1 cellular context compared by ENCODE assay signal in the genomic region with DNA sequence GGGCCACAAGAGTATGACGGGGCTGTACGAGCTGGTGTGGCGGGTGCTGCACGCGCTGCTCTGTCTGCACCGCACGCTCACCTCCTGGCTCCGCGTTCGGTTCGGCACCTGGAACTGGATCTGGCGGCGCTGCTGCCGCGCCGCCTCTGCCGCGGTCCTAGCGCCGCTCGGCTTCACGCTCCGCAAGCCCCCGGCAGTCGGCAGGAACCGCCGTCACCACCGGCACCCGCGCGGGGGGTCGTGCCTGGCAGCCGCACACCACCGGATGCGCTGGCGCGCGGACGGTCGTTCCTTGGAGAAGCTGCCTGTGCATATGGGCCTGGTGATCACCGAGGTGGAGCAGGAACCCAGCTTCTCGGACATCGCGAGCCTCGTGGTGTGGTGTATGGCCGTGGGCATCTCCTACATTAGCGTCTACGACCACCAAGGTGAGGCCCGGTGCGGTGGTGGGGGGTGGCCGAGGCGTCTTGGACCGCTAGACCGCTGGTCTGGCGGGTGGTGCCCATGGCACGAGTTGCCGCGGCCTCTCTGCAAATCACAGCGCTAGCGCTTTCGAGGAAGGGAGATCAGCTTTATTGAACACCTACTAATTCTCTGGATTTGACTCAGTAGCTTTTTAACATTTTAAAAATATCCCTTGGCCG.
TF ChIP-seq lines count a peak whose summit lies in the region.

No MANE protein-coding gene starts in this region.

TF ChIP-seq in HepG2, 621 proteins besides CTCF, POLR2A, EP300 and RAD21 (continued from another document):
- TF ChIP-seq, protein P1, sequence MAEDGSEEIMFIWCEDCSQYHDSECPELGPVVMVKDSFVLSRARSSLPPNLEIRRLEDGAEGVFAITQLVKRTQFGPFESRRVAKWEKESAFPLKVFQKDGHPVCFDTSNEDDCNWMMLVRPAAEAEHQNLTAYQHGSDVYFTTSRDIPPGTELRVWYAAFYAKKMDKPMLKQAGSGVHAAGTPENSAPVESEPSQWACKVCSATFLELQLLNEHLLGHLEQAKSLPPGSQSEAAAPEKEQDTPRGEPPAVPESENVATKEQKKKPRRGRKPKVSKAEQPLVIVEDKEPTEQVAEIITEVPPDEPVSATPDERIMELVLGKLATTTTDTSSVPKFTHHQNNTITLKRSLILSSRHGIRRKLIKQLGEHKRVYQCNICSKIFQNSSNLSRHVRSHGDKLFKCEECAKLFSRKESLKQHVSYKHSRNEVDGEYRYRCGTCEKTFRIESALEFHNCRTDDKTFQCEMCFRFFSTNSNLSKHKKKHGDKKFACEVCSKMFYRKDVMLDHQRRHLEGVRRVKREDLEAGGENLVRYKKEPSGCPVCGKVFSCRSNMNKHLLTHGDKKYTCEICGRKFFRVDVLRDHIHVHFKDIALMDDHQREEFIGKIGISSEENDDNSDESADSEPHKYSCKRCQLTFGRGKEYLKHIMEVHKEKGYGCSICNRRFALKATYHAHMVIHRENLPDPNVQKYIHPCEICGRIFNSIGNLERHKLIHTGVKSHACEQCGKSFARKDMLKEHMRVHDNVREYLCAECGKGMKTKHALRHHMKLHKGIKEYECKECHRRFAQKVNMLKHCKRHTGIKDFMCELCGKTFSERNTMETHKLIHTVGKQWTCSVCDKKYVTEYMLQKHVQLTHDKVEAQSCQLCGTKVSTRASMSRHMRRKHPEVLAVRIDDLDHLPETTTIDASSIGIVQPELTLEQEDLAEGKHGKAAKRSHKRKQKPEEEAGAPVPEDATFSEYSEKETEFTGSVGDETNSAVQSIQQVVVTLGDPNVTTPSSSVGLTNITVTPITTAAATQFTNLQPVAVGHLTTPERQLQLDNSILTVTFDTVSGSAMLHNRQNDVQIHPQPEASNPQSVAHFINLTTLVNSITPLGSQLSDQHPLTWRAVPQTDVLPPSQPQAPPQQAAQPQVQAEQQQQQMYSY (CRISPR knock-in tag; IDR thresholded peaks at IDR 0.05) = 0 out of 2 replicates have a peak, but pooled peaks have one; percentile 7
- TF ChIP-seq ZNF567 (CRISPR knock-in tag; IDR thresholded peaks at IDR 0.05; ENCODE audit: borderline replicate concordance) (peak; percentile 13; the same call in 1 of the 2 replicates), MYC (CRISPR knock-in tag; IDR thresholded peaks at IDR 0.05; ENCODE audit: borderline replicate concordance) (0 out of 2 replicates have a peak, but pooled peaks have one; percentile 19), ZNF782 (CRISPR knock-in tag; IDR thresholded peaks at IDR 0.05; ENCODE audit: borderline replicate concordance) (0 out of 2 replicates have a peak, but pooled peaks have one; percentile 4), KDM2A (CRISPR knock-in tag; IDR thresholded peaks at IDR 0.05; ENCODE audit: borderline replicate concordance, low read depth) (peak; percentile 51; the same call in 1 of the 2 replicates), AGO2 (optimal IDR thresholded peaks at IDR 0.05; ENCODE audit: low read depth, low read length) (peak; percentile 53), ARHGAP35 (CRISPR knock-in tag; IDR thresholded peaks at IDR 0.05; ENCODE audit: borderline replicate concordance) (0 out of 2 replicates have a peak, but pooled peaks have one; percentile 34), HNRNPK (IDR thresholded peaks at IDR 0.05; ENCODE audit: low read depth, low read length, poor library complexity, severe bottlenecking) (peak; percentile 5), BCL6 (CRISPR knock-in tag; IDR thresholded peaks at IDR 0.05) (peak; percentile 72), ZMYM2 (CRISPR knock-in tag; IDR thresholded peaks at IDR 0.05) (0 out of 2 replicates have a peak, but pooled peaks have one; percentile 10), EED (CRISPR knock-in tag; IDR thresholded peaks at IDR 0.05) (0 out of 2 replicates have a peak, but pooled peaks have one; percentile 22), SMAD1 (CRISPR knock-in tag; IDR thresholded peaks at IDR 0.05; ENCODE audit: borderline replicate concordance, low read depth) (0 out of 2 replicates have a peak, but pooled peaks have one; percentile 5), ASH2L (IDR thresholded peaks at IDR 0.05; ENCODE audit: insufficient read length, low read depth, low read length) (peak; percentile 78), ARID2 (CRISPR knock-in tag; IDR thresholded peaks at IDR 0.05; ENCODE audit: borderline replicate concordance) (peak; percentile 46; the same call in 1 of the 2 replicates), ZNF670 (CRISPR knock-in tag; IDR thresholded peaks at IDR 0.05; ENCODE audit: borderline replicate concordance) (0 out of 2 replicates have a peak, but pooled peaks have one; percentile 31), ZNF558 (CRISPR knock-in tag; IDR thresholded peaks at IDR 0.05; ENCODE audit: borderline replicate concordance) (0 out of 2 replicates have a peak, but pooled peaks have one; percentile 30)
- TF ChIP-seq, protein P2, sequence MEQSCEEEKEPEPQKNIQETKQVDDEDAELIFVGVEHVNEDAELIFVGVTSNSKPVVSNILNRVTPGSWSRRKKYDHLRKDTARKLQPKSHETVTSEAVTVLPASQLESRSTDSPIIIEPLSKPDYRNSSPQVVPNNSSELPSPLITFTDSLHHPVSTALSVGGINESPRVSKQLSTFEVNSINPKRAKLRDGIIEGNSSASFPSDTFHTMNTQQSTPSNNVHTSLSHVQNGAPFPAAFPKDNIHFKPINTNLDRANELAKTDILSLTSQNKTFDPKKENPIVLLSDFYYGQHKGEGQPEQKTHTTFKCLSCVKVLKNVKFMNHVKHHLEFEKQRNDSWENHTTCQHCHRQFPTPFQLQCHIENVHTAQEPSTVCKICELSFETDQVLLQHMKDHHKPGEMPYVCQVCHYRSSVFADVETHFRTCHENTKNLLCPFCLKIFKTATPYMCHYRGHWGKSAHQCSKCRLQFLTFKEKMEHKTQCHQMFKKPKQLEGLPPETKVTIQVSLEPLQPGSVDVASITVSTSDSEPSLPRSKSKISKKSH (CRISPR knock-in tag; IDR thresholded peaks at IDR 0.05; ENCODE audit: borderline replicate concordance) = 0 out of 2 replicates have a peak, but pooled peaks have one; percentile 52
- TF ChIP-seq, protein P3, sequence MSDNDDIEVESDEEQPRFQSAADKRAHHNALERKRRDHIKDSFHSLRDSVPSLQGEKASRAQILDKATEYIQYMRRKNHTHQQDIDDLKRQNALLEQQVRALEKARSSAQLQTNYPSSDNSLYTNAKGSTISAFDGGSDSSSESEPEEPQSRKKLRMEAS (IDR thresholded peaks at IDR 0.05) = 0 out of 2 replicates have a peak, but pooled peaks have one; percentile 12
